ENCODE assay signal across 8 cellular contexts in the genomic region with DNA sequence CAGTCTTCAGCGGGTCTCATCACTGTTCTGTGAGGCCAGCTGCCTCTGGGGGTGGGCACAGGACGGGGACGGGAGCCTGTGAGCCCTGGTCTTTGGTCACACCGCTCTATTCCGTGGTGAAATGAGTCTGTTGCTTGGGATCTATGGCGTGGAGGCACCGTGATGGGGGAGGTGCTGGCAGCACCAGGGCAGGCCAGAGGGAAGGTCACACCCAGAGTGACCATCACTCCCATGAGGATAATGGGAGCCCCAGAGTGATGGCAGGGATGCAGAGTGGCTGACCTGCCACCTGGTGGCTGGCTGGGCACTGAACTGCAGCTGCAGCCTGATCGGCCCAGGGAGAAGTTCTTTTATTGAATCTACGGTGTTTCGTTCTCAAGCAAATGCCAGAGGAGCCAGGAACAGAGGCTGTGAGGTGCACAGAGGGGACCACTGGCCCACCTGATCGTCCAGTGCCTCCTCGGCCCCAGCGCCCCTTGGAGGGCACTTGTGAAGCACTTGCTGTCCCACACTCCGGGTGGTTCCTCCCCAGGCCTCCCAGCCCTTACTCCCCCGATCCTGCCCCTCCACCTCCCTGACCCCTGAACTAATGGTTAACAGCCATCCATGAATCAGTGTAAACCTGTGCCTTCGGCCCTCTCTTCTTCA. TPM values are rescaled to one million over a fixed set of nuclear protein-coding genes. Genes with fewer than 3 reads are reported as not detected.
A peak's percentile ranks its signal among the peaks of the same experiment; 100 is the strongest.
DNase-seq lines count a peak whose midpoint lies in the region; ATAC-seq, FAIRE-seq and TF ChIP-seq lines count a peak whose summit lies in the region.

No MANE protein-coding gene starts in this region.

- TF ChIP-seq CTCF in keratinocyte (optimal IDR thresholded peaks at IDR 0.05 in 1 of 3, IDR thresholded peaks at IDR 0.05 in 1 of 3, conservative IDR thresholded peaks at IDR 0.05 in 1 of 3; ENCODE audit: extremely low read depth in 1 of 3, insufficient read depth in 2 of 3, low read length in 3 of 3) (peak in 2 of 3 experiments; percentile 71 to 81), upper lobe of right lung (IDR thresholded peaks at IDR 0.05) (peak; percentile 61)

- H3K9me1 ChIP-seq in keratinocyte (ENCODE audit: control insufficient read depth, extremely low read depth, insufficient read depth, low read length), result peaks cover 2% of the 10 kb centered on the region

- peak; percentile 36 for DNase-seq in COR-L47 (lab: John Stamatoyannopoulos, UW)
- DNase-seq in HT1080 (ENCODE audit: low read depth), result peak; percentile 40
- peak in 41 of 58 donors; percentile 19 to 74 (median 50) for DNase-seq in anterior cingulate cortex (lab: John Stamatoyannopoulos, UW)
- DNase-seq in keratinocyte (ENCODE audit: low read depth, low spot score), result no peak
- no peak for DNase-seq in upper lobe of right lung
- DNase-seq in stimulated activated effector memory CD8-positive, alpha-beta T cell treated with anti-CD3 and anti-CD28 coated beads, Interleukin-12 subunit alpha, Interleukin-12 subunit beta, amount 100 ng/mL, for 72 hours (ENCODE audit: low spot score in 2 of 2), result no peak
- DNase-seq in T-helper 17 cell, result no peak

- H3K4me1 Mint-ChIP-seq in stimulated activated effector memory CD8-positive, alpha-beta T cell treated with anti-CD3 and anti-CD28 coated beads, Interleukin-12 subunit alpha, Interleukin-12 subunit beta, amount 100 ng/mL, for 72 hours, result peaks cover 7% of the 10 kb centered on the region
- H3K4me1 Mint-ChIP-seq in T-helper 17 cell, result peaks cover 1% of the 10 kb centered on the region

- no peaks in the 10 kb centered on the region for H3K9me3 Mint-ChIP-seq in stimulated activated effector memory CD8-positive, alpha-beta T cell treated with anti-CD3 and anti-CD28 coated beads, Interleukin-12 subunit alpha, Interleukin-12 subunit beta, amount 100 ng/mL, for 72 hours

- H3K9me3 ChIP-seq in keratinocyte (ENCODE audit: control insufficient read depth, low read depth, low read length) (no peaks in the 10 kb centered on the region), upper lobe of right lung (no peaks in the 10 kb centered on the region), T-helper 17 cell (ENCODE audit: control insufficient read depth, low read length, poor library complexity, severe bottlenecking) (no peaks in the 10 kb centered on the region)

- no peak overlapping the region for H2AFZ ChIP-seq in keratinocyte (ENCODE audit: control insufficient read depth, low read length)

- H3K4me1 ChIP-seq in keratinocyte (ENCODE audit: control insufficient read depth, extremely low read depth, insufficient read depth, low read length) (peaks cover 40% of the 10 kb centered on the region), upper lobe of right lung (no peaks in the 10 kb centered on the region)

- ATAC-seq in upper lobe of right lung, result peak; percentile 72
- no peak for ATAC-seq in HG03159 (IDR thresholded peaks at IDR 0.05; ENCODE audit: unreplicated experiment)
- no peak for ATAC-seq in stimulated activated effector memory CD8-positive, alpha-beta T cell treated with anti-CD3 and anti-CD28 coated beads, Interleukin-12 subunit alpha, Interleukin-12 subunit beta, amount 100 ng/mL, for 72 hours
- no peak for ATAC-seq in T-helper 17 cell

- peaks cover 64% of the 10 kb centered on the region for H3K27me3 ChIP-seq in keratinocyte (ENCODE audit: control insufficient read depth, extremely low read depth, insufficient read depth, low read length)
- no peaks in the 10 kb centered on the region for H3K27me3 ChIP-seq in upper lobe of right lung

- peaks cover 30% of the 10 kb centered on the region for H3K27me3 Mint-ChIP-seq in T-helper 17 cell

- peaks cover 3% of the 10 kb centered on the region for H4K20me1 ChIP-seq in keratinocyte (ENCODE audit: control insufficient read depth, extremely low read depth, insufficient read depth, low read length)

- H3K36me3 Mint-ChIP-seq in stimulated activated effector memory CD8-positive, alpha-beta T cell treated with anti-CD3 and anti-CD28 coated beads, Interleukin-12 subunit alpha, Interleukin-12 subunit beta, amount 100 ng/mL, for 72 hours, result no peaks in the 10 kb centered on the region
- H3K36me3 Mint-ChIP-seq in T-helper 17 cell (ENCODE audit: low read depth), result no peaks in the 10 kb centered on the region

- no peak overlapping the region for H3K4me3 Mint-ChIP-seq in stimulated activated effector memory CD8-positive, alpha-beta T cell treated with anti-CD3 and anti-CD28 coated beads, Interleukin-12 subunit alpha, Interleukin-12 subunit beta, amount 100 ng/mL, for 72 hours
- no peak overlapping the region for H3K4me3 Mint-ChIP-seq in T-helper 17 cell

- no peak overlapping the region for H3K4me2 ChIP-seq in keratinocyte (ENCODE audit: control insufficient read depth, extremely low read depth, insufficient read depth, low read depth, low read length)

- FAIRE-seq in keratinocyte (lab: Jason Lieb, UNC), result peak; percentile 76

- intact Hi-C loops in upper lobe of right lung (cut with DNase I), result no loop called here

- no peak overlapping the region for H3K27ac Mint-ChIP-seq in stimulated activated effector memory CD8-positive, alpha-beta T cell treated with anti-CD3 and anti-CD28 coated beads, Interleukin-12 subunit alpha, Interleukin-12 subunit beta, amount 100 ng/mL, for 72 hours
- no peak overlapping the region for H3K27ac Mint-ChIP-seq in T-helper 17 cell

- H3K27ac ChIP-seq in keratinocyte (ENCODE audit: control insufficient read depth, insufficient read depth, low read length) (no peak overlapping the region), upper lobe of right lung (no peak overlapping the region)

- dilution Hi-C loops in keratinocyte (cut with MboI; ENCODE audit: extremely low pct_ligation_motif_present, low sequenced_read_pairs), result no loop called here

- H3K79me2 ChIP-seq in keratinocyte (ENCODE audit: control insufficient read depth, insufficient read depth, low read length), result no peaks in the 10 kb centered on the region

- no peak overlapping the region for H3K9ac ChIP-seq in keratinocyte (ENCODE audit: control insufficient read depth, extremely low read depth, insufficient read depth, low read length)

- H3K4me3 ChIP-seq in keratinocyte (ENCODE audit: control insufficient read depth in 2 of 3, extremely low read depth in 1 of 3, insufficient read depth in 2 of 3, low read depth in 1 of 3, low read length in 3 of 3) (no peak overlapping the region), upper lobe of right lung (no peak overlapping the region)

- H3K36me3 ChIP-seq in keratinocyte (ENCODE audit: control insufficient read depth in 2 of 2, extremely low read depth in 1 of 2, insufficient read depth in 2 of 2, low read length in 2 of 2) (no peaks in the 10 kb centered on the region), upper lobe of right lung (no peaks in the 10 kb centered on the region)

RNA-seq across cellular contexts. Expression of a gene that starts 17.9 kb away (rescaled TPM):
- total RNA-seq in HT1080 (2014; rRNA removed; shearing (Covaris generic)), result 0.71 and 1.6 TPM in 2 replicates
- 0.79 and 0.83 TPM in 2 replicates for polyA plus RNA-seq in HT1080 (2015; cell fraction: cytosol; rRNA removed)
- polyA plus RNA-seq in HT1080 (2015; cell fraction: nucleus; rRNA removed), result 0.31 and 0.83 TPM in 2 replicates
- 0.66 to 2.1 TPM (median 1.5 TPM) in 3 replicates for polyA plus RNA-seq in keratinocyte
- not detected for polyA plus RNA-seq in keratinocyte (2011; ENCODE audit: low read depth)
- polyA plus RNA-seq in keratinocyte (2011; cell fraction: cytosol; rRNA removed), result 0.89 and 2.3 TPM in 2 replicates
- polyA plus RNA-seq in keratinocyte (2011; cell fraction: nucleus; rRNA removed), result 3.6 and 6.3 TPM in 2 replicates
- polyA plus RNA-seq in keratinocyte (2012; ENCODE audit: low replicate concordance), result 1.1 and 2.5 TPM in 2 replicates
- polyA minus RNA-seq in keratinocyte, result 1.7 to 2.9 TPM (median 1.8 TPM) in 3 replicates
- 3.8 TPM for polyA minus RNA-seq in keratinocyte (2011; cell fraction: cytosol; rRNA and poly(A)+ RNA removed)
- polyA minus RNA-seq in keratinocyte (2011; cell fraction: nucleus; rRNA and poly(A)+ RNA removed), result 4.2 and 5.3 TPM in 2 replicates
- total RNA-seq in upper lobe of right lung (3.0 TPM), T-helper 17 cell (not detected)

RNA-seq across cellular contexts. Expression of a gene that starts 40.8 kb away (rescaled TPM):
- total RNA-seq in HT1080 (2014; rRNA removed; shearing (Covaris generic)), result not detected in 2 replicates
- 0.03 and 0.14 TPM in 2 replicates for polyA plus RNA-seq in HT1080 (2015; cell fraction: cytosol; rRNA removed)
- 0.33 and 0.46 TPM in 2 replicates for polyA plus RNA-seq in HT1080 (2015; cell fraction: nucleus; rRNA removed)
- 11.4 to 21.2 TPM (median 16.8 TPM) in 3 replicates for polyA plus RNA-seq in keratinocyte
- polyA plus RNA-seq in keratinocyte (2011; ENCODE audit: low read depth), result 21.9 TPM
- polyA plus RNA-seq in keratinocyte (2011; cell fraction: cytosol; rRNA removed), result 13.3 and 15.6 TPM in 2 replicates
- polyA plus RNA-seq in keratinocyte (2011; cell fraction: nucleus; rRNA removed), result 83.3 and 112 TPM in 2 replicates
- 33.3 and 68.3 TPM in 2 replicates for polyA plus RNA-seq in keratinocyte (2012; ENCODE audit: low replicate concordance)
- 23.5 to 78.5 TPM (median 26.4 TPM) in 3 replicates for polyA minus RNA-seq in keratinocyte
- polyA minus RNA-seq in keratinocyte (2011; cell fraction: cytosol; rRNA and poly(A)+ RNA removed), result 29.0 TPM
- polyA minus RNA-seq in keratinocyte (2011; cell fraction: nucleus; rRNA and poly(A)+ RNA removed), result 77.9 and 81.8 TPM in 2 replicates
- total RNA-seq in upper lobe of right lung, result 6.0 TPM
- total RNA-seq in T-helper 17 cell, result under 1 TPM in 1 of 2 donors, not detected in 1; 0.77 TPM

Comparison
In these comparisons a context has a peak if more than half of its experiments do, and no peak if none do; other contexts are left out.
1. DNase-seq: peak in COR-L47 (single experiment), HT1080 (single experiment) and anterior cingulate cortex (41 of 58); none in keratinocyte (single experiment), upper lobe of right lung (single experiment), stimulated activated effector memory CD8-positive, alpha-beta T cell treated with anti-CD3 and anti-CD28 coated beads, Interleukin-12 subunit alpha, Interleukin-12 subunit beta, amount 100 ng/mL, for 72 hours (0 of 2) and T-helper 17 cell (0 of 3).